8 cellular contexts compared by ENCODE assay signal in the genomic region with DNA sequence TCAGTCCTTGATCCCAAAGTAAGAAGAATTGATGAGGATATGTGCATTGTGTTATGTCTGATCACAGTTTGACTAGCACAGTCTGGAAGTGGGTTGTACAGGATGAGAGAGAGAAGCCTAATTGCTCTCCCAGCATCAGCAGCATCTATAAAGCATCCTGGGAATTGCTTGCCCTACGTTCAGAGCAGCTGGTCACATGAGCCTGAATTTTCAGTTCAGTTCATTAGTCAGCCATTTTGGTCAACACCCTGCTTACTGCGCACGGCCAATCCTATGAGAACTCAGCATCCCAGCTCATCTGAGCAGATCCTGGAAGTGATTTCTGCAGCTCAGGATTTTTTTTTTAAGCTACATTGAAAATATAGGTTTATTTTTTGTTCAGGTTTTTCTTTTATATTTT. TPM values are rescaled to one million over a fixed set of nuclear protein-coding genes. Genes with fewer than 3 reads are reported as not detected.
DNase-seq lines count a peak whose midpoint lies in the region; ATAC-seq and TF ChIP-seq lines count a peak whose summit lies in the region.

A gene with protein sequence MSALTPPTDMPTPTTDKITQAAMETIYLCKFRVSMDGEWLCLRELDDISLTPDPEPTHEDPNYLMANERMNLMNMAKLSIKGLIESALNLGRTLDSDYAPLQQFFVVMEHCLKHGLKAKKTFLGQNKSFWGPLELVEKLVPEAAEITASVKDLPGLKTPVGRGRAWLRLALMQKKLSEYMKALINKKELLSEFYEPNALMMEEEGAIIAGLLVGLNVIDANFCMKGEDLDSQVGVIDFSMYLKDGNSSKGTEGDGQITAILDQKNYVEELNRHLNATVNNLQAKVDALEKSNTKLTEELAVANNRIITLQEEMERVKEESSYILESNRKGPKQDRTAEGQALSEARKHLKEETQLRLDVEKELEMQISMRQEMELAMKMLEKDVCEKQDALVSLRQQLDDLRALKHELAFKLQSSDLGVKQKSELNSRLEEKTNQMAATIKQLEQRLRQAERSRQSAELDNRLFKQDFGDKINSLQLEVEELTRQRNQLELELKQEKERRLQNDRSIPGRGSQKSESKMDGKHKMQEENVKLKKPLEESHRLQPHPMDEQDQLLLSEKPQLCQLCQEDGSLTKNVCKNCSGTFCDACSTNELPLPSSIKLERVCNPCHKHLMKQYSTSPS (plus strand): TSS at position 218 of the 400 bp plus-strand sequence. CDS start 610 bp downstream, outside the sequence.

- POLR2A ChIA-PET in BJ (lab: Charles Lee): interaction anchor here (0.6 kb wide), 4 partner anchors 51 to 1684 kb away, joined by 3 to 7 read pairs (median 4); no protein-coding TSS in a partner anchor

- H3K4me3 ChIP-seq in BJ (ENCODE audit: low read depth, low read length) (peak within 1 kb of the TSS; percentile 56), esophagus muscularis mucosa (peak within 1 kb of the TSS; percentile 48 to 60 (median 52)), muscle layer of duodenum (ENCODE audit: low read depth in 1 of 2, low read length in 2 of 2) (peak within 1 kb of the TSS; percentile 66 to 73), vagina (peak within 1 kb of the TSS; percentile 48 to 52)

- peak within 1 kb of the TSS; percentile 56 for H3K27ac ChIP-seq in KOPT-K1 (ENCODE audit: low read depth, low read length, poor library complexity, severe bottlenecking)
- peak within 1 kb of the TSS; percentile 73 to 80 (median 75) for H3K27ac ChIP-seq in esophagus muscularis mucosa (replicated peaks in 1 of 4)
- H3K27ac ChIP-seq in muscle layer of duodenum (ENCODE audit: low read length): peak within 1 kb of the TSS; percentile 68
- peak within 1 kb of the TSS; percentile 71 for H3K27ac ChIP-seq in vagina

- CTCF ChIA-PET in BJ (lab: Yijun Ruan, JAX): interaction anchor here (0.5 to 1.5 kb wide), 6 partner anchors 8 to 990 kb away, joined by 4 to 6 read pairs (median 4); no protein-coding TSS in a partner anchor

- WGBS in esophagus muscularis mucosa: 28% methylated on average over 3 of the region's 3 CpGs

- H3K9me3 ChIP-seq in KOPT-K1 (ENCODE audit: insufficient read depth, low read length, poor library complexity, severe bottlenecking): no peaks in the 10 kb centered on the region
- H3K9me3 ChIP-seq in esophagus muscularis mucosa: no peaks in the 10 kb centered on the region
- H3K9me3 ChIP-seq in muscle layer of duodenum (ENCODE audit: control insufficient read depth in 1 of 2, low read length in 2 of 2): no peaks in the 10 kb centered on the region
- H3K9me3 ChIP-seq in vagina: no peaks in the 10 kb centered on the region

- ATAC-seq in SK-N-SH treated with all-trans-retinoic acid at 6 μM for 48 hours (peak; percentile 99), HG03378 (IDR thresholded peaks at IDR 0.05; ENCODE audit: unreplicated experiment) (no peak)

- H3K36me3 ChIP-seq in BJ (ENCODE audit: control insufficient read depth, insufficient read depth, low read length) (peaks cover 2% of the 10 kb centered on the region; the same call in 1 of the 2 replicates), KOPT-K1 (ENCODE audit: insufficient read depth, low read length) (no peaks in the 10 kb centered on the region), esophagus muscularis mucosa (no peaks in the 10 kb centered on the region), muscle layer of duodenum (ENCODE audit: control insufficient read depth in 1 of 2, insufficient read depth in 2 of 2, low read length in 2 of 2) (no peaks in the 10 kb centered on the region), vagina (no peaks in the 10 kb centered on the region)

- TF ChIP-seq POLR2A in esophagus muscularis mucosa (IDR thresholded peaks at IDR 0.05; ENCODE audit: low read depth) (no peak), vagina (IDR thresholded peaks at IDR 0.05) (no peak)

- TF ChIP-seq CTCF in BJ (IDR thresholded peaks at IDR 0.05; ENCODE audit: insufficient read depth, low read depth, low read length): no peak
- TF ChIP-seq CTCF in esophagus muscularis mucosa (IDR thresholded peaks at IDR 0.05): no peak
- TF ChIP-seq CTCF in vagina (IDR thresholded peaks at IDR 0.05): no peak

- intact Hi-C loops in esophagus muscularis mucosa (cut with DNase I): no loop called here
- intact Hi-C loops in vagina (cut with DNase I): no loop called here

- H3K4me1 ChIP-seq in esophagus muscularis mucosa (peaks cover 3 to 41% (median 31%) of the 10 kb centered on the region in 4 donors), muscle layer of duodenum (ENCODE audit: control insufficient read depth in 1 of 2, insufficient read depth in 2 of 2, low read length in 2 of 2) (peaks cover 0 to 17% of the 10 kb centered on the region in 2 donors), vagina (peaks cover 27% of the 10 kb centered on the region)

- no peak for TF ChIP-seq EP300 in esophagus muscularis mucosa (IDR thresholded peaks at IDR 0.05)

- no peaks in the 10 kb centered on the region for H3K27me3 ChIP-seq in BJ (ENCODE audit: control insufficient read depth, insufficient read depth, low read length)
- H3K27me3 ChIP-seq in esophagus muscularis mucosa: no peaks in the 10 kb centered on the region
- H3K27me3 ChIP-seq in muscle layer of duodenum (ENCODE audit: low read depth, low read length): no peaks in the 10 kb centered on the region
- no peaks in the 10 kb centered on the region for H3K27me3 ChIP-seq in vagina

- DNase-seq in BJ (ENCODE audit: low read depth): peak; percentile 85
- no peak for DNase-seq in esophagus muscularis mucosa (ENCODE audit: extremely low spot score)
- peak in 1 of 2 donors; percentile 90 for DNase-seq in vagina (ENCODE audit: extremely low spot score in 2 of 2)
- no peak for DNase-seq in MV-4-11 (lab: John Stamatoyannopoulos, UW)

TF ChIP-seq in SK-N-SH treated with all-trans-retinoic acid at 6 μM for 48 hours, 23 proteins besides CTCF, POLR2A, EP300 and RAD21:
- TF ChIP-seq TSHZ2 (CRISPR knock-in tag; IDR thresholded peaks at IDR 0.05) (no peak), ZNF8 (CRISPR knock-in tag; IDR thresholded peaks at IDR 0.05) (no peak), BACH2 (CRISPR knock-in tag; IDR thresholded peaks at IDR 0.05; ENCODE audit: borderline replicate concordance) (no peak), PPARA (CRISPR knock-in tag; IDR thresholded peaks at IDR 0.05; ENCODE audit: borderline replicate concordance) (no peak), RARB (CRISPR knock-in tag; IDR thresholded peaks at IDR 0.05) (no peak), ZNF70 (CRISPR knock-in tag; IDR thresholded peaks at IDR 0.05) (no peak), ARNTL (CRISPR knock-in tag; IDR thresholded peaks at IDR 0.05; ENCODE audit: borderline replicate concordance, low read depth) (no peak), ZFP3 (CRISPR knock-in tag; IDR thresholded peaks at IDR 0.05) (no peak), SNAI2 (CRISPR knock-in tag; IDR thresholded peaks at IDR 0.05) (no peak), ESRRG (CRISPR knock-in tag; IDR thresholded peaks at IDR 0.05) (no peak), TCF4 (CRISPR knock-in tag; IDR thresholded peaks at IDR 0.05; ENCODE audit: borderline replicate concordance) (no peak), ISL1 (CRISPR knock-in tag; IDR thresholded peaks at IDR 0.05) (no peak)
- TF ChIP-seq, protein P1, sequence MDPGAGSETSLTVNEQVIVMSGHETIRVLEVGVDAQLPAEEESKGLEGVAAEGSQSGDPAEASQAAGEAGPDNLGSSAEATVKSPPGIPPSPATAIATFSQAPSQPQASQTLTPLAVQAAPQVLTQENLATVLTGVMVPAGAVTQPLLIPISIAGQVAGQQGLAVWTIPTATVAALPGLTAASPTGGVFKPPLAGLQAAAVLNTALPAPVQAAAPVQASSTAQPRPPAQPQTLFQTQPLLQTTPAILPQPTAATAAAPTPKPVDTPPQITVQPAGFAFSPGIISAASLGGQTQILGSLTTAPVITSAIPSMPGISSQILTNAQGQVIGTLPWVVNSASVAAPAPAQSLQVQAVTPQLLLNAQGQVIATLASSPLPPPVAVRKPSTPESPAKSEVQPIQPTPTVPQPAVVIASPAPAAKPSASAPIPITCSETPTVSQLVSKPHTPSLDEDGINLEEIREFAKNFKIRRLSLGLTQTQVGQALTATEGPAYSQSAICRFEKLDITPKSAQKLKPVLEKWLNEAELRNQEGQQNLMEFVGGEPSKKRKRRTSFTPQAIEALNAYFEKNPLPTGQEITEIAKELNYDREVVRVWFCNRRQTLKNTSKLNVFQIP (CRISPR knock-in tag; IDR thresholded peaks at IDR 0.05; ENCODE audit: borderline replicate concordance, low read depth): no peak

RNA-seq across cellular contexts. Expression of the gene that starts here (rescaled TPM):
- polyA plus RNA-seq in BJ (2011; rRNA removed): 22.8 and 32.6 TPM in 2 replicates
- 13.4 and 14.5 TPM in 2 replicates for polyA minus RNA-seq in BJ (2011; rRNA and poly(A)+ RNA removed)
- 10 to 100 TPM; 30.5 to 51.9 (median 33.2) TPM for total RNA-seq in esophagus muscularis mucosa
- 71.2 TPM for total RNA-seq in vagina
